In the genomic region with DNA sequence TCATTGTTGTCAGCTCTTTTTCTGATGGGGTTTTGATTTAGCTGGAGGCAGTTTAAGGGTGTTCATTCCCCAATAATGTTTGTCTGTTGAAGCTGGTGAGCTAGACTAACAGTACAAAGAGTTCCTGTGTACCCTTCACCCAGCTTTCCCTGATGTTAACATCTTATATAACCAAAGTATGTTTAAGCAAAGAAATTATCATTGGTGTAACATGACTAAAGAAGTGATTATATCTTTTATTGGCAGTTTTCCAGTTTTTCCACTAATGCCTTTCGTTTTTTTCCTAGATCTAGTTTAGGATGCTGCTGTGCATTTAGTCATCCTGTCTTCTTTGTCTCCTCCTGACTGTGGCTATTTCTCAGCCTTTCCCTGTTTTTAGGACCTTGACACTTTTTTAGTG, we compare ENCODE assay signal across 25 cellular contexts.
DNase-seq lines count a peak whose midpoint lies in the region; ATAC-seq, FAIRE-seq and TF ChIP-seq lines count a peak whose summit lies in the region.
"Had no signal": no experiment of that assay in that cellular context is flagged by ENCODE, and none has a peak within 500 bp of the region (broad histone marks: within the 10 kb centered on the region; RNA-seq: fewer than 3 reads in every experiment).

No MANE protein-coding gene starts in this region.

- ATAC-seq in T-helper 17 cell, result no peak
- no peak for ATAC-seq in GM21447 (IDR thresholded peaks at IDR 0.05; ENCODE audit: unreplicated experiment)
- no peak for ATAC-seq in natural killer cell

- H3K4me3 ChIP-seq in fibroblast of pulmonary artery (replicated peaks; ENCODE audit: low read depth, low read length), result no peak overlapping the region
- H3K4me3 ChIP-seq: prostate gland, uterus had no signal

- intact Hi-C loops in natural killer cell (cut with micrococcal nuclease), result no loop called here

- H3K4me1 Mint-ChIP-seq in T-helper 17 cell, result peaks cover 28% of the 10 kb centered on the region
- peaks cover 27 to 36% of the 10 kb centered on the region in 2 donors for H3K4me1 Mint-ChIP-seq in natural killer cell
- H3K4me1 Mint-ChIP-seq: H9, nephron had no signal

- H3K27ac Mint-ChIP-seq in T-helper 17 cell (peak overlapping the region; percentile 14), natural killer cell (no peak overlapping the region)
- H3K27ac Mint-ChIP-seq: activated B cell treated with CpG ODN at 0.5 μM for 24 hours; activated naive CD8-positive, alpha-beta T cell treated with anti-CD3 and anti-CD28 coated beads, Interleukin-2, amount 10 ng/mL, durations not matched to agents 7 days and 5 days; CD4-positive, alpha-beta memory T cell; H9; nephron had no signal

- FAIRE-seq in frontal cortex (lab: Jason Lieb, UNC), result no peak
- FAIRE-seq: GM18507, small intestine had no signal

- TF ChIP-seq CTCF in fibroblast of pulmonary artery (IDR thresholded peaks at IDR 0.05; ENCODE audit: low read length, missing control alignments) (no peak), natural killer cell (IDR thresholded peaks at IDR 0.05) (no peak)

- H3K9me3 ChIP-seq in T-helper 17 cell (ENCODE audit: control insufficient read depth, low read length, poor library complexity, severe bottlenecking), result no peaks in the 10 kb centered on the region
- H3K9me3 ChIP-seq: prostate gland, uterus had no signal

- H3K36me3 Mint-ChIP-seq in T-helper 17 cell (ENCODE audit: low read depth), result no peaks in the 10 kb centered on the region
- no peaks in the 10 kb centered on the region for H3K36me3 Mint-ChIP-seq in natural killer cell

- DNase-seq in Caki2 (ENCODE audit: low read depth), result peak; percentile 4
- DNase-seq in HT1080 (ENCODE audit: low read depth), result peak; percentile 60
- no peak for DNase-seq in T-helper 17 cell
- peak; percentile 33 for DNase-seq in fibroblast of pulmonary artery (ENCODE audit: low read depth)
- DNase-seq in NCI-H2227 treated with DMSO at 0.1 percent for 48 hours (lab: John Stamatoyannopoulos, UW), result no peak
- DNase-seq in frontal cortex (ENCODE audit: low spot score in 2 of 2), result no peak
- no peak for DNase-seq in natural killer cell
- DNase-seq: activated B cell treated with CpG ODN at 0.5 μM for 24 hours; activated naive CD8-positive, alpha-beta T cell treated with anti-CD3 and anti-CD28 coated beads, Interleukin-2, amount 10 ng/mL, durations not matched to agents 7 days and 5 days; caudate nucleus; CD4-positive, alpha-beta memory T cell; DND-41; H9; hippocampal formation; islet precursor cell; mesendoderm; NCI-H1417; Right ventricle myocardium superior; small intestine; stimulated activated CD4-positive, alpha-beta T cell treated with anti-CD3 and anti-CD28 coated beads, Interleukin-4, amount 100 ng/mL, for 4 hours; uterus had no signal

- no peaks in the 10 kb centered on the region for H3K9me3 Mint-ChIP-seq in natural killer cell
- H3K9me3 Mint-ChIP-seq: H9, nephron had no signal

- H3K27me3 Mint-ChIP-seq in T-helper 17 cell (no peaks in the 10 kb centered on the region), natural killer cell (ENCODE audit: low read depth in 2 of 2) (no peaks in the 10 kb centered on the region)
- H3K27me3 Mint-ChIP-seq: activated B cell treated with CpG ODN at 0.5 μM for 24 hours; activated naive CD8-positive, alpha-beta T cell treated with anti-CD3 and anti-CD28 coated beads, Interleukin-2, amount 10 ng/mL, durations not matched to agents 7 days and 5 days; CD4-positive, alpha-beta memory T cell had no signal

- in situ Hi-C loops in Caki2 (cut with HindIII; ENCODE audit: low pct_unique_long_range_greater_than_20kb, low sequenced_read_pairs), result no loop called here

- H3K4me3 Mint-ChIP-seq in T-helper 17 cell, result no peak overlapping the region
- no peak overlapping the region for H3K4me3 Mint-ChIP-seq in natural killer cell
- H3K4me3 Mint-ChIP-seq: activated B cell treated with CpG ODN at 0.5 μM for 24 hours; activated naive CD8-positive, alpha-beta T cell treated with anti-CD3 and anti-CD28 coated beads, Interleukin-2, amount 10 ng/mL, durations not matched to agents 7 days and 5 days; CD4-positive, alpha-beta memory T cell; H9; nephron had no signal

Comparison
In these comparisons a context has a peak if more than half of its experiments do, and no peak if none do; other contexts are left out.
1. DNase-seq: peak in Caki2 (single experiment), HT1080 (single experiment) and fibroblast of pulmonary artery (single experiment); none in T-helper 17 cell (0 of 3), NCI-H2227 treated with DMSO at 0.1 percent for 48 hours (single experiment), frontal cortex (0 of 2) and natural killer cell (single experiment).